In genomic region chr2:129016972-129017371, GRCh38 we compare ENCODE assay signal across 5 cellular contexts.
"Had no signal": no experiment of that assay in that cellular context is flagged by ENCODE, and none has a peak within 500 bp of the region (broad histone marks: within the 10 kb centered on the region; RNA-seq: fewer than 3 reads in every experiment).

No MANE protein-coding gene starts in this region.

- H3K4me1 Mint-ChIP-seq: GM23338, H9 had no signal

- H3K4me3 Mint-ChIP-seq: GM23338, H9, HFFc6 had no signal

- ATAC-seq: GM23338, HCT116 had no signal

- H3K27ac Mint-ChIP-seq: GM23338, H9, HFFc6 had no signal

- H3K4me3 ChIP-seq: GM23338 had no signal

- DNase-seq: H9, HFFc6, IMR-90 had no signal
